Comparison of ENCODE assay signal across 8 cellular contexts in genomic region chr2:56191617-56192016, GRCh38. TPM values are rescaled to one million over a fixed set of nuclear protein-coding genes. Genes with fewer than 3 reads are reported as not detected.
A peak's percentile ranks its signal among the peaks of the same experiment; 100 is the strongest.
DNase-seq lines count a peak whose midpoint lies in the region; ATAC-seq and FAIRE-seq lines count a peak whose summit lies in the region.

No MANE protein-coding gene starts in this region.

- ATAC-seq in HG03565 (IDR thresholded peaks at IDR 0.05; ENCODE audit: unreplicated experiment) (no peak), GM21515 (IDR thresholded peaks at IDR 0.05; ENCODE audit: unreplicated experiment) (no peak)

- H3K4me3 ChIP-seq in adipocyte (ENCODE audit: low read length), result no peak overlapping the region

- peaks cover 6% of the 10 kb centered on the region for H3K4me1 ChIP-seq in adipocyte (ENCODE audit: control insufficient read depth, insufficient read depth, low read length)

- H3K36me3 ChIP-seq in adipocyte (ENCODE audit: control insufficient read depth, insufficient read depth, low read length, severe bottlenecking), result no peaks in the 10 kb centered on the region

- H3K27me3 ChIP-seq in adipocyte (replicated peaks; ENCODE audit: control insufficient read depth, insufficient read depth, low read length), result peaks cover 12% of the 10 kb centered on the region

- DNase-seq in Daoy (ENCODE audit: low read depth), result peak; percentile 66
- DNase-seq in LHCN-M2 (ENCODE audit: low read depth), result peak; percentile 57
- DNase-seq in adipocyte (ENCODE audit: low read depth), result peak; percentile 73
- peak; percentile 49 for DNase-seq in kidney tubule cell (ENCODE audit: low spot score)
- no peak for DNase-seq in frontal cortex (ENCODE audit: low spot score in 2 of 2)
- DNase-seq in stimulated activated CD4-positive, alpha-beta T cell treated with anti-CD3 and anti-CD28 coated beads, Interleukin-4, amount 100 ng/mL, for 4 hours, result no peak

- no peak for FAIRE-seq in frontal cortex (lab: Jason Lieb, UNC)

- H3K9me3 ChIP-seq in adipocyte (ENCODE audit: control insufficient read depth, low read length), result no peaks in the 10 kb centered on the region

- H3K9ac ChIP-seq in adipocyte (ENCODE audit: low read length), result no peak overlapping the region

RNA-seq across cellular contexts. Expression of gene CCDC85A, which starts 7.8 kb away (rescaled TPM):
- total RNA-seq in Daoy (2014; rRNA removed; shearing (Covaris generic)), result 0.74 and 1.3 TPM in 2 replicates
- total RNA-seq in LHCN-M2 (2014; rRNA removed), result 0.57 and 1.9 TPM in 2 replicates
- polyA plus RNA-seq in LHCN-M2 (2012), result 1.7 TPM
- total RNA-seq in frontal cortex, result 31.0 TPM

Comparison
In these comparisons a context has a peak if more than half of its experiments do, and no peak if none do; other contexts are left out.
1. DNase-seq: peak in Daoy (single experiment), LHCN-M2 (single experiment), adipocyte (single experiment) and kidney tubule cell (single experiment); none in frontal cortex (0 of 2) and stimulated activated CD4-positive, alpha-beta T cell treated with anti-CD3 and anti-CD28 coated beads, Interleukin-4, amount 100 ng/mL, for 4 hours (0 of 2).
2. RNA of gene CCDC85A, which starts 7.8 kb away (total RNA-seq): 31.0 TPM in frontal cortex (single experiment); 0.74 to 1.3 TPM in Daoy and 0.57 to 1.9 TPM in LHCN-M2; every median in the first group is over 10 times any median in the second.